In the genomic region with DNA sequence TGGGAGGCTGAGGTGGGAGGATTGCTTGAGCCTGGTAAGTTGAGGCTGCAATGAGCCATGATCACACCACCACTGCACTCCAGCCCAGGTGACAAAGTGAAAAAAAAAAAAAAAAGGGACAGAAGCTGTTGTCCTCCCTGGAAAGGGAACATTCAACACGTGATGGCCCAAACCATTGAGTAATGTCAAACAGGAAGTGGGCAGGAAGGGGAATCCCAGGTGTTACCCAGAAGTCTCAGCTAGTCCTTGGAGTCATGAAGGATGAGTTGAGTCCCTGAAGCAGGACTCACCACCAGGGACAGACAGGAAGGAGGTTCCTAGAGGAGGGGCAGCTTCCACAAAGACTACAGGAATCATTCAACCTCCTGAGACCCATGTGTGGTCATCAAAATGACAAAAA, we compare ENCODE assay signal across 10 cellular contexts. TPM values are rescaled to one million over a fixed set of nuclear protein-coding genes. Genes with fewer than 3 reads are reported as not detected.
A peak's percentile ranks its signal among the peaks of the same experiment; 100 is the strongest.
DNase-seq lines count a peak whose midpoint lies in the region; ATAC-seq lines count a peak whose summit lies in the region.
"Had no signal": no experiment of that assay in that cellular context is flagged by ENCODE, and none has a peak within 500 bp of the region (broad histone marks: within the 10 kb centered on the region; RNA-seq: fewer than 3 reads in every experiment).

No MANE protein-coding gene starts in this region.

- no peaks in the 10 kb centered on the region for H3K9me3 Mint-ChIP-seq in activated CD4-positive, alpha-beta T cell treated with anti-CD3 and anti-CD28 coated beads, Interleukin-2, amount 10 ng/mL, durations not matched to agents 7 days and 5 days
- H3K9me3 Mint-ChIP-seq in activated naive CD4-positive, alpha-beta T cell treated with anti-CD3 and anti-CD28 coated beads, Interleukin-2, amount 50 U/mL, for 72 hours: peaks cover 4 to 5% of the 10 kb centered on the region in 2 donors

- CTCF ChIA-PET in activated CD4-positive, alpha-beta T cell treated with anti-CD3 and anti-CD28 coated beads, Interleukin-2, amount 10 ng/mL, durations not matched to agents 7 days and 5 days (lab: Charles Lee): interaction anchor here (0.6 to 1.2 kb wide), 5 partner anchors 21 to 263 kb away, joined by 3 to 5 read pairs (median 3); no protein-coding TSS in a partner anchor

- POLR2A ChIA-PET in activated CD4-positive, alpha-beta T cell treated with anti-CD3 and anti-CD28 coated beads, Interleukin-2, amount 10 ng/mL, durations not matched to agents 7 days and 5 days (lab: Charles Lee): no interaction called here

- no peak overlapping the region for H3K27ac Mint-ChIP-seq in activated CD4-positive, alpha-beta T cell treated with anti-CD3 and anti-CD28 coated beads, Interleukin-2, amount 10 ng/mL, durations not matched to agents 7 days and 5 days
- H3K27ac Mint-ChIP-seq in activated naive CD4-positive, alpha-beta T cell treated with anti-CD3 and anti-CD28 coated beads, Interleukin-2, amount 50 U/mL, for 72 hours: peak overlapping the region; percentile 57 to 91

- peak; percentile 12 for DNase-seq in activated CD4-positive, alpha-beta T cell treated with anti-CD3 and anti-CD28 coated beads, Interleukin-2, amount 10 ng/mL, durations not matched to agents 7 days and 5 days
- no peak for DNase-seq in activated CD4-positive, alpha-beta T cell treated with anti-CD3 and anti-CD28 coated beads for 4 hours
- DNase-seq in HT1080 (ENCODE audit: low read depth) (peak; percentile 71), iPS-NIHi7 (ENCODE audit: extremely low spot score) (no peak), HuH-7.5 (ENCODE audit: low spot score) (no peak)
- DNase-seq in activated naive CD4-positive, alpha-beta T cell treated with anti-CD3 and anti-CD28 coated beads, Interleukin-2, amount 50 U/mL, for 72 hours (ENCODE audit: low spot score in 2 of 2): peak in 1 of 2 donors; percentile 60
- peak; percentile 53 for DNase-seq in stimulated activated CD8-positive, alpha-beta memory T cell treated with anti-CD3 and anti-CD28 coated beads, Interleukin-4, amount 100 ng/mL, for 48 hours
- DNase-seq: pancreas, SHP77 treated with DMSO at 0.1 percent for 48 hours had no signal

- no peaks in the 10 kb centered on the region for H3K36me3 Mint-ChIP-seq in activated CD4-positive, alpha-beta T cell treated with anti-CD3 and anti-CD28 coated beads, Interleukin-2, amount 10 ng/mL, durations not matched to agents 7 days and 5 days (ENCODE audit: low read depth)
- no peaks in the 10 kb centered on the region for H3K36me3 Mint-ChIP-seq in activated naive CD4-positive, alpha-beta T cell treated with anti-CD3 and anti-CD28 coated beads, Interleukin-2, amount 50 U/mL, for 72 hours

- peaks cover 15% of the 10 kb centered on the region for H3K4me1 Mint-ChIP-seq in activated CD4-positive, alpha-beta T cell treated with anti-CD3 and anti-CD28 coated beads, Interleukin-2, amount 10 ng/mL, durations not matched to agents 7 days and 5 days

- H3K4me3 Mint-ChIP-seq in activated CD4-positive, alpha-beta T cell treated with anti-CD3 and anti-CD28 coated beads, Interleukin-2, amount 10 ng/mL, durations not matched to agents 7 days and 5 days: no peak overlapping the region

- ATAC-seq in activated naive CD4-positive, alpha-beta T cell treated with anti-CD3 and anti-CD28 coated beads, Interleukin-2, amount 50 U/mL, for 72 hours: peak; percentile 51 to 99
- no peak for ATAC-seq in HG03045 (IDR thresholded peaks at IDR 0.05; ENCODE audit: unreplicated experiment)

- H3K27me3 Mint-ChIP-seq in activated CD4-positive, alpha-beta T cell treated with anti-CD3 and anti-CD28 coated beads, Interleukin-2, amount 10 ng/mL, durations not matched to agents 7 days and 5 days: peaks cover 4% of the 10 kb centered on the region

RNA-seq across cellular contexts. Expression of a gene that starts 19.8 kb away (rescaled TPM):
- total RNA-seq in activated CD4-positive, alpha-beta T cell treated with anti-CD3 and anti-CD28 coated beads, Interleukin-2, amount 10 ng/mL, durations not matched to agents 7 days and 5 days: 10 to 100 TPM; 44.7 to 46.8 TPM
- total RNA-seq in HT1080 (2014; rRNA removed; shearing (Covaris generic)): 4.7 and 9.5 TPM in 2 replicates
- 26.0 and 27.3 TPM in 2 replicates for polyA plus RNA-seq in HT1080 (2015; cell fraction: cytosol; rRNA removed)
- polyA plus RNA-seq in HT1080 (2015; cell fraction: nucleus; rRNA removed): 21.8 TPM in 2 replicates
- 10 to 100 TPM; 35.5 to 51.5 TPM for total RNA-seq in activated naive CD4-positive, alpha-beta T cell treated with anti-CD3 and anti-CD28 coated beads, Interleukin-2, amount 50 U/mL, for 72 hours

Comparison
In these comparisons a context has a peak if more than half of its experiments do, and no peak if none do; other contexts are left out.
1. DNase-seq: peak in activated CD4-positive, alpha-beta T cell treated with anti-CD3 and anti-CD28 coated beads, Interleukin-2, amount 10 ng/mL, durations not matched to agents 7 days and 5 days (single experiment), HT1080 (single experiment) and stimulated activated CD8-positive, alpha-beta memory T cell treated with anti-CD3 and anti-CD28 coated beads, Interleukin-4, amount 100 ng/mL, for 48 hours (single experiment); none in activated CD4-positive, alpha-beta T cell treated with anti-CD3 and anti-CD28 coated beads for 4 hours (0 of 2), iPS-NIHi7 (single experiment) and HuH-7.5 (single experiment).